In genomic region chr1:226332947-226333346, GRCh38 we compare ENCODE assay signal across 8 cellular contexts. TPM values are rescaled to one million over a fixed set of nuclear protein-coding genes. Genes with fewer than 3 reads are reported as not detected.
DNase-seq lines count a peak whose midpoint lies in the region; ATAC-seq lines count a peak whose summit lies in the region.
"Had no signal": no experiment of that assay in that cellular context is flagged by ENCODE, and none has a peak within 500 bp of the region (broad histone marks: within the 10 kb centered on the region; RNA-seq: fewer than 3 reads in every experiment).

No MANE protein-coding gene starts in this region.

- ATAC-seq in activated naive CD8-positive, alpha-beta T cell treated with anti-CD3 and anti-CD28 coated beads, Interleukin-2, amount 10 ng/mL, durations not matched to agents 7 days and 5 days (ENCODE audit: low read depth) = no peak
- ATAC-seq in naive thymus-derived CD8-positive, alpha-beta T cell = no peak
- no peak for ATAC-seq in HG03521 (IDR thresholded peaks at IDR 0.05; ENCODE audit: unreplicated experiment)

- H3K9ac ChIP-seq in ES-I3 (ENCODE audit: low read depth, low read length) = peak overlapping the region; percentile 15; the same call in 1 of the 2 replicates

- no peaks in the 10 kb centered on the region for H3K9me3 ChIP-seq in ES-I3 (ENCODE audit: control insufficient read depth, insufficient read depth, low read length)
- H3K9me3 ChIP-seq: tibial artery had no signal

- H3K36me3 ChIP-seq in ES-I3 (ENCODE audit: insufficient read depth, low read length) = no peaks in the 10 kb centered on the region
- H3K36me3 ChIP-seq: tibial artery had no signal

- peaks cover 8% of the 10 kb centered on the region for H3K4me1 Mint-ChIP-seq in activated naive CD8-positive, alpha-beta T cell treated with anti-CD3 and anti-CD28 coated beads, Interleukin-2, amount 10 ng/mL, durations not matched to agents 7 days and 5 days
- peaks cover 0 to 7% (median 6%) of the 10 kb centered on the region in 4 donors for H3K4me1 Mint-ChIP-seq in naive thymus-derived CD8-positive, alpha-beta T cell

- peak overlapping the region; percentile 56 for H3K27ac Mint-ChIP-seq in activated naive CD8-positive, alpha-beta T cell treated with anti-CD3 and anti-CD28 coated beads, Interleukin-2, amount 10 ng/mL, durations not matched to agents 7 days and 5 days
- peak overlapping the region in 2 of 10 donors; percentile 8 to 69 for H3K27ac Mint-ChIP-seq in naive thymus-derived CD8-positive, alpha-beta T cell

- H3K27me3 Mint-ChIP-seq in activated naive CD8-positive, alpha-beta T cell treated with anti-CD3 and anti-CD28 coated beads, Interleukin-2, amount 10 ng/mL, durations not matched to agents 7 days and 5 days = peaks cover 4% of the 10 kb centered on the region
- peaks cover 0 to 2% (median 0%) of the 10 kb centered on the region in 5 donors for H3K27me3 Mint-ChIP-seq in naive thymus-derived CD8-positive, alpha-beta T cell

- no peaks in the 10 kb centered on the region for H3K36me3 Mint-ChIP-seq in activated naive CD8-positive, alpha-beta T cell treated with anti-CD3 and anti-CD28 coated beads, Interleukin-2, amount 10 ng/mL, durations not matched to agents 7 days and 5 days
- H3K36me3 Mint-ChIP-seq in naive thymus-derived CD8-positive, alpha-beta T cell = no peaks in the 10 kb centered on the region

- no peak for DNase-seq in Jurkat, Clone E6-1 (ENCODE audit: low read depth, low spot score)
- no peak for DNase-seq in activated naive CD8-positive, alpha-beta T cell treated with anti-CD3 and anti-CD28 coated beads, Interleukin-2, amount 10 ng/mL, durations not matched to agents 7 days and 5 days
- no peak for DNase-seq in naive thymus-derived CD8-positive, alpha-beta T cell
- no peak for DNase-seq in GM19240 (ENCODE audit: insufficient read length, low spot score)
- no peak for DNase-seq in NCI-H1417 treated with DMSO at 0.1 percent for 48 hours (lab: John Stamatoyannopoulos, UW)
- DNase-seq: tibial artery had no signal

- POLR2A ChIA-PET in activated naive CD8-positive, alpha-beta T cell treated with anti-CD3 and anti-CD28 coated beads, Interleukin-2, amount 10 ng/mL, durations not matched to agents 7 days and 5 days (lab: Charles Lee) = interaction anchor here (0.7 to 2.9 kb wide), 4 partner anchors 22 to 250 kb away, joined by 3 to 11 read pairs (median 3); partner anchors contain the start of gene LIN9
- POLR2A ChIA-PET in naive thymus-derived CD8-positive, alpha-beta T cell (lab: Charles Lee) = interaction anchor here (0.9 kb wide), 1 partner anchor 222 kb away, joined by 3 read pairs; no protein-coding TSS in a partner anchor

- peak overlapping the region; percentile 13 for H3K4me3 ChIP-seq in Jurkat, Clone E6-1 (ENCODE audit: low read length)
- H3K4me3 ChIP-seq: tibial artery had no signal

- H3K4me3 Mint-ChIP-seq in activated naive CD8-positive, alpha-beta T cell treated with anti-CD3 and anti-CD28 coated beads, Interleukin-2, amount 10 ng/mL, durations not matched to agents 7 days and 5 days = peak overlapping the region; percentile 54
- peak overlapping the region in 8 of 10 donors; percentile 5 to 77 (median 55) for H3K4me3 Mint-ChIP-seq in naive thymus-derived CD8-positive, alpha-beta T cell

- no peaks in the 10 kb centered on the region for H3K9me3 Mint-ChIP-seq in activated naive CD8-positive, alpha-beta T cell treated with anti-CD3 and anti-CD28 coated beads, Interleukin-2, amount 10 ng/mL, durations not matched to agents 7 days and 5 days
- H3K9me3 Mint-ChIP-seq in naive thymus-derived CD8-positive, alpha-beta T cell = no peaks in the 10 kb centered on the region

- 0 out of 2 replicates have a peak, but pooled peaks cover under 1% of the 10 kb centered on the region for H3K4me1 ChIP-seq in ES-I3 (ENCODE audit: insufficient read depth, low read length)
- H3K4me1 ChIP-seq: tibial artery had no signal

RNA-seq across cellular contexts. Expression of gene LIN9, which starts 24.0 kb away (rescaled TPM):
- 12.4 TPM for polyA plus RNA-seq in Jurkat, Clone E6-1 (2012; ENCODE audit: insufficient read depth, insufficient read length)
- 10 to 100 TPM; 11.0 to 11.1 TPM for total RNA-seq in activated naive CD8-positive, alpha-beta T cell treated with anti-CD3 and anti-CD28 coated beads, Interleukin-2, amount 10 ng/mL, durations not matched to agents 7 days and 5 days
- 1 to 10 TPM; 8.2 to 8.7 TPM for total RNA-seq in naive thymus-derived CD8-positive, alpha-beta T cell
- 1 to 10 TPM; 3.6 to 4.2 (median 4.1) TPM for polyA plus RNA-seq in naive thymus-derived CD8-positive, alpha-beta T cell
